ENCODE assay signal across 17 cellular contexts in genomic region chr3:123568034-123568433, GRCh38.
"Had no signal": no experiment of that assay in that cellular context is flagged by ENCODE, and none has a peak within 500 bp of the region (broad histone marks: within the 10 kb centered on the region; RNA-seq: fewer than 3 reads in every experiment).

No MANE protein-coding gene starts in this region.

- H3K36me3 ChIP-seq: breast epithelium, pancreas, uterus had no signal

- H3K4me3 ChIP-seq: breast epithelium, esophagus squamous epithelium, pancreas, spleen, tibial nerve, uterus had no signal

- ATAC-seq: activated CD4-positive, CD25-positive, alpha-beta regulatory T cell treated with anti-CD3 and anti-CD28 coated beads, Interleukin-2, amount 50 U/mL, for 24 hours; left ventricle myocardium superior; naive thymus-derived CD8-positive, alpha-beta T cell; pancreas; stimulated activated naive B cell treated with anti-CD40 and anti-IgM and Interleukin-4, amounts not matched to agents 10 μg/mL and 1 μg/mL and 100 μg/mL, for 72 hours had no signal

- H3K9me3 ChIP-seq: breast epithelium, esophagus squamous epithelium, pancreas, spleen, tibial nerve, uterus had no signal

- DNase-seq: activated CD8-positive, alpha-beta memory T cell treated with anti-CD3 and anti-CD28 coated beads for 24 hours; activated CD8-positive, alpha-beta memory T cell treated with anti-CD3 and anti-CD28 coated beads, Interleukin-2, amount 50 U/mL, for 48 hours; activated effector memory CD4-positive, alpha-beta T cell treated with Interleukin-2 at 50 U/mL for 16 hours; activated naive CD4-positive, alpha-beta T cell treated with anti-CD3 and anti-CD28 coated beads, Interleukin-2, amount 50 U/mL, for 16 hours; activated T-cell treated with anti-CD3 and anti-CD28 coated beads, Interleukin-2, amount 50 U/mL, for 48 hours; effector memory CD4-positive, alpha-beta T cell; esophagus squamous epithelium; left ventricle myocardium superior; naive thymus-derived CD8-positive, alpha-beta T cell; pancreas; spleen; stimulated activated CD4-positive, alpha-beta T cell treated with anti-CD3 and anti-CD28 coated beads, Interleukin-4, amount 100 ng/mL, for 4 hours; stimulated activated naive B cell treated with anti-CD40 and anti-IgM and Interleukin-4, amounts not matched to agents 10 μg/mL and 1 μg/mL and 100 μg/mL, for 72 hours; uterus had no signal

- H3K27ac ChIP-seq: breast epithelium, esophagus squamous epithelium, pancreas, spleen, tibial nerve, uterus had no signal

- H3K4me1 ChIP-seq: breast epithelium, uterus had no signal

- H3K27me3 ChIP-seq: breast epithelium, esophagus squamous epithelium, pancreas, spleen, tibial nerve, uterus had no signal
